ENCODE assay signal across 26 cellular contexts in the genomic region with DNA sequence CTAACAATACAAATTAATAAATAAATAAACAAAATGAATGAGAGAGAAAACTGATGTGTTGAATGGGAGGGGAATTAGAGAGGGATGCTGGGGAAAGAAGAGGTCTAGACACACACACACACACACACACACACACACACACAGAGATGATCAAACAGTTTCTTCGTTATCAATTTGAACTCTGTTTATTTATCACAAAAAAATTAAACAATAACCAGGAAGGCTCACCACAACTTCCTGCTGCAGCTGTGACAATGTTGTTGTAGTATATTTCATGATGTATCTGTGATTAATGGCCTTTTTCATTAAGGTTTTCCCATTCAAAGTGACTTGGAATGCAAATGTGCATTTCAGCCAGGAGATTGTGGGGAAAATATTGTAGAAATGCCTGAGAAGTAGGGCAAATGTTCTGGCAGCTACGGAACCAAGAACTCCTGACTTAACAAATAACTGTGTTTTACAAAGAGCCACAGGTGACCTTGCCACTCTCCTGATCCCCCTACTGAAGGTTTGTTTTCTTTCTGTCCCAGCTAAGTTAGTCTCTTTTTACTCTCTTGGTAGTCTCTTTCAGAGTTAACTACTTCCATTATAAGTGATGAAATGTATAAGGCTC. TPM values are rescaled to one million over a fixed set of nuclear protein-coding genes. Genes with fewer than 3 reads are reported as not detected.
A peak's percentile ranks its signal among the peaks of the same experiment; 100 is the strongest.
DNase-seq lines count a peak whose midpoint lies in the region; ATAC-seq, FAIRE-seq and TF ChIP-seq lines count a peak whose summit lies in the region.
"Had no signal": no experiment of that assay in that cellular context is flagged by ENCODE, and none has a peak within 500 bp of the region (broad histone marks: within the 10 kb centered on the region; RNA-seq: fewer than 3 reads in every experiment).

No MANE protein-coding gene starts in this region.

- no peaks in the 10 kb centered on the region for H3K9me3 Mint-ChIP-seq in MCF 10A (ENCODE audit: unreplicated experiment)
- H3K9me3 Mint-ChIP-seq: CD8-positive, alpha-beta T cell had no signal

- no peak overlapping the region for H3K27ac Mint-ChIP-seq in MCF 10A (ENCODE audit: low read depth, unreplicated experiment)
- H3K27ac Mint-ChIP-seq: CD8-positive, alpha-beta T cell had no signal

- ATAC-seq in body of pancreas (peak; percentile 12), HepG2 (peak; percentile 56)
- ATAC-seq: CD8-positive, alpha-beta T cell had no signal

- CTCF ChIA-PET in mammary epithelial cell (lab: Charles Lee; ENCODE audit: low non-redundant PET) (interaction anchor here (0.5 kb wide), 1 partner anchor 19 kb away, joined by 3 read pairs; no protein-coding TSS in a partner anchor), MCF 10A (lab: Yijun Ruan, JAX) (interaction anchor here (0.8 kb wide), 1 partner anchor 27 kb away, joined by 3 read pairs; no protein-coding TSS in a partner anchor), HepG2 (lab: Yijun Ruan, JAX; ENCODE audit: low intra/inter-chr PET ratio, low total read pairs) (no interaction called here)

- H3K36me3 ChIP-seq in mammary epithelial cell (ENCODE audit: insufficient read depth, low read length) (no peaks in the 10 kb centered on the region), body of pancreas (replicated peaks in 1 of 2; ENCODE audit: insufficient read depth in 1 of 2, low read depth in 2 of 2) (no peaks in the 10 kb centered on the region), HepG2 (replicated peaks in 1 of 2; ENCODE audit: control insufficient read depth in 1 of 2, insufficient read depth in 2 of 2, low read length in 2 of 2) (no peaks in the 10 kb centered on the region)
- H3K36me3 ChIP-seq: Peyer's patch, SJCRH30 had no signal

- dilution Hi-C loops in mammary epithelial cell (cut with HindIII; ENCODE audit: low sequenced_read_pairs), result no loop called here

- FAIRE-seq in HepG2 (lab: Jason Lieb, UNC) (peak; percentile 63), D721Med (lab: Jason Lieb, UNC) (no peak), urothelium cell line (lab: Jason Lieb, UNC) (no peak)
- FAIRE-seq: GM12891 had no signal

- TF ChIP-seq CTCF in mammary epithelial cell (conservative IDR thresholded peaks at IDR 0.05 in 1 of 2, IDR thresholded peaks at IDR 0.05 in 1 of 2; ENCODE audit: extremely low read depth in 1 of 2, insufficient read depth in 1 of 2, low read depth in 1 of 2, low read length in 2 of 2) (no peak), MCF 10A (IDR thresholded peaks at IDR 0.05; ENCODE audit: unreplicated experiment) (no peak), body of pancreas (IDR thresholded peaks at IDR 0.05) (no peak), HepG2 (CRISPR knock-in tag; IDR thresholded peaks at IDR 0.05) (no peak), D721Med (IDR thresholded peaks at IDR 0.05; ENCODE audit: insufficient read depth, missing control alignments) (no peak)

- no peak for TF ChIP-seq RAD21 in HepG2 (CRISPR knock-in tag; IDR thresholded peaks at IDR 0.05)

- WGBS in mammary epithelial cell (ENCODE audit: low coverage, missing lambda C conversion rate), result 39% methylated on average over 2 of the region's 2 CpGs
- WGBS in body of pancreas, 2 donors, result 11 to 14% methylated on average over 2 of the region's 2 CpGs
- 5% methylated on average over 2 of the region's 2 CpGs for WGBS in HepG2 (ENCODE audit: low lambda C conversion rate)

- POLR2A ChIA-PET in MCF 10A (lab: Yijun Ruan, JAX), result interaction anchor here (0.6 to 0.8 kb wide), 2 partner anchors 39 to 444 kb away, joined by 3 read pairs; partner anchors contain the start of gene FZD5
- POLR2A ChIA-PET in HepG2 (lab: Yijun Ruan, JAX), result no interaction called here

- in situ Hi-C loops in mammary epithelial cell (cut with MboI; ENCODE audit: low sequenced_read_pairs in 2 of 2) (no loop called here), HepG2 (cut with HindIII; ENCODE audit: extremely low pct_ligation_motif_present, low pct_unique_long_range_greater_than_20kb) (no loop called here), ACHN (cut with HindIII; ENCODE audit: low pct_ligation_motif_present, low pct_unique_long_range_greater_than_20kb, low sequenced_read_pairs) (no loop called here)

- H4K20me1 ChIP-seq in mammary epithelial cell (ENCODE audit: insufficient read depth, low read length) (no peaks in the 10 kb centered on the region), HepG2 (ENCODE audit: insufficient read depth, low read length) (no peaks in the 10 kb centered on the region)

- H3K27me3 Mint-ChIP-seq in MCF 10A (ENCODE audit: insufficient read depth, unreplicated experiment), result no peaks in the 10 kb centered on the region

- H3K36me3 Mint-ChIP-seq in MCF 10A (ENCODE audit: insufficient read depth, unreplicated experiment), result no peaks in the 10 kb centered on the region
- H3K36me3 Mint-ChIP-seq: CD8-positive, alpha-beta T cell had no signal

- DNase-seq in mammary epithelial cell, result no peak
- no peak for DNase-seq in MCF 10A (ENCODE audit: unreplicated experiment)
- peak in 1 of 4 donors; percentile 5 for DNase-seq in body of pancreas
- DNase-seq in HepG2 (ENCODE audit: low spot score), result no peak
- no peak for DNase-seq in D721Med (ENCODE audit: insufficient read length, low spot score)
- DNase-seq in H4 (ENCODE audit: low spot score), result no peak
- no peak for DNase-seq in ACHN
- DNase-seq in urothelium cell line (ENCODE audit: low spot score), result no peak
- DNase-seq: AML-193; C1 segment of cervical spinal cord; CD8-positive, alpha-beta T cell; DMS153; GOT3; KBM-7; NCI-H1105 treated with DMSO at 0.1 percent for 48 hours; NCI-H1694; NCI-H2081 treated with DMSO at 0.1 percent for 48 hours; NCI-H2171 treated with DMSO at 0.1 percent for 48 hours; NCI-H524 treated with DMSO at 0.1 percent for 48 hours; NCI-H82; Peyer's patch; SJCRH30 had no signal

- no peaks in the 10 kb centered on the region for H3K9me3 ChIP-seq in mammary epithelial cell (replicated peaks; ENCODE audit: insufficient read depth, low read length)
- H3K9me3 ChIP-seq in body of pancreas, result no peaks in the 10 kb centered on the region
- H3K9me3 ChIP-seq in HepG2 (ENCODE audit: low read length), result no peaks in the 10 kb centered on the region
- H3K9me3 ChIP-seq: Peyer's patch, SJCRH30 had no signal

- H3K4me3 ChIP-seq in mammary epithelial cell (replicated peaks in 1 of 3; ENCODE audit: insufficient read depth in 1 of 3, low read depth in 2 of 3, low read length in 3 of 3) (no peak overlapping the region), body of pancreas (no peak overlapping the region), HepG2 (replicated peaks in 1 of 3; ENCODE audit: insufficient read depth in 1 of 3, low read depth in 2 of 3, low read length in 3 of 3) (no peak overlapping the region)
- H3K4me3 ChIP-seq: Peyer's patch, SJCRH30 had no signal

- no peaks in the 10 kb centered on the region for H3K4me1 ChIP-seq in mammary epithelial cell (ENCODE audit: insufficient read depth, low read length)
- H3K4me1 ChIP-seq in body of pancreas, result peaks cover 11% of the 10 kb centered on the region
- H3K4me1 ChIP-seq in HepG2 (ENCODE audit: insufficient read depth, low read length), result peaks cover 10% of the 10 kb centered on the region
- H3K4me1 ChIP-seq: Peyer's patch had no signal

- H3K9ac ChIP-seq in mammary epithelial cell (ENCODE audit: insufficient read depth, low read length) (no peak overlapping the region), HepG2 (ENCODE audit: insufficient read depth, low read depth, low read length) (no peak overlapping the region)

- BruUV-seq in mammary epithelial cell (replicated peaks; lab: Mats Ljungman, UMichigan) (no TSS peak), MCF 10A (replicated peaks; lab: Mats Ljungman, UMichigan) (no TSS peak), HepG2 (replicated peaks; lab: Mats Ljungman, UMichigan) (no TSS peak)

- no peak overlapping the region for H3K4me3 Mint-ChIP-seq in MCF 10A (ENCODE audit: unreplicated experiment)
- H3K4me3 Mint-ChIP-seq: CD8-positive, alpha-beta T cell had no signal

- H3K79me2 ChIP-seq in mammary epithelial cell (ENCODE audit: insufficient read depth, low read length), result no peaks in the 10 kb centered on the region
- no peaks in the 10 kb centered on the region for H3K79me2 ChIP-seq in HepG2 (ENCODE audit: insufficient read depth, low read length)

- H3K27me3 ChIP-seq in mammary epithelial cell (ENCODE audit: insufficient read depth, low read length) (no peaks in the 10 kb centered on the region), body of pancreas (no peaks in the 10 kb centered on the region), HepG2 (ENCODE audit: control insufficient read depth in 1 of 2, insufficient read depth in 2 of 2, low read length in 2 of 2) (peaks cover 4% of the 10 kb centered on the region in 2 experiments; a peak in 2 of 5 replicates)
- H3K27me3 ChIP-seq: Peyer's patch, SJCRH30 had no signal

- intact Hi-C loops in mammary epithelial cell (cut with micrococcal nuclease), result no loop called here
- intact Hi-C loops in MCF 10A (cut with micrococcal nuclease), result no loop called here
- intact Hi-C loops in body of pancreas (cut with DNase I), result no loop called here
- intact Hi-C loops in HepG2 (cut with micrococcal nuclease; ENCODE audit: unreplicated experiment), result no loop called here

- H3K4me2 ChIP-seq in mammary epithelial cell (ENCODE audit: insufficient read depth, low read depth, low read length), result no peak overlapping the region
- peak overlapping the region; percentile 14; the same call in 1 of the 2 replicates for H3K4me2 ChIP-seq in HepG2 (ENCODE audit: low read depth, low read length)

- no peaks in the 10 kb centered on the region for H3K4me1 Mint-ChIP-seq in MCF 10A (ENCODE audit: insufficient read depth, unreplicated experiment)

- H3K27ac ChIP-seq in mammary epithelial cell (ENCODE audit: insufficient read depth, low read depth, low read length) (no peak overlapping the region), body of pancreas (peak overlapping the region in 1 of 4 donors; percentile 29), HepG2 (ENCODE audit: extremely low read length, insufficient read depth, low read length) (no peak overlapping the region)
- H3K27ac ChIP-seq: 22Rv1, Peyer's patch, SJCRH30 had no signal

- peak overlapping the region; percentile 40 for H2AFZ ChIP-seq in mammary epithelial cell (ENCODE audit: low read depth, low read length)
- peak overlapping the region; percentile 35 for H2AFZ ChIP-seq in HepG2 (ENCODE audit: low read length)

- TF ChIP-seq POLR2A in body of pancreas (IDR thresholded peaks at IDR 0.05) (no peak), HepG2 (IDR thresholded peaks at IDR 0.05; ENCODE audit: insufficient read depth in 1 of 2, low read depth in 2 of 2, low read length in 2 of 2) (no peak)

- TF ChIP-seq EP300 in HepG2 (IDR thresholded peaks at IDR 0.05; ENCODE audit: low read depth in 2 of 2, low read length in 2 of 2), result no peak
- no peak for TF ChIP-seq EP300 in HepG2 (CRISPR knock-in tag; IDR thresholded peaks at IDR 0.05; ENCODE audit: borderline replicate concordance)

RNA-seq across cellular contexts. Expression of gene C2orf80, which starts 23.8 kb away (rescaled TPM):
- total RNA-seq in mammary epithelial cell, result not detected
- not detected for polyA plus RNA-seq in mammary epithelial cell
- not detected for polyA minus RNA-seq in mammary epithelial cell
- not detected in 2 replicates for total RNA-seq in MCF 10A (2022)
- not detected for total RNA-seq in body of pancreas
- not detected in 2 replicates for total RNA-seq in HepG2 (2016; rRNA removed; fragmentation: Illumina TruSeq; extraction: Trizol)
- total RNA-seq in HepG2 (2016; cell fraction: cytosol; rRNA removed; fragmentation: Illumina TruSeq; extraction: Trizol; ENCODE audit: low read depth), result not detected in 2 replicates
- total RNA-seq in HepG2 (2016; cell fraction: insoluble cytoplasmic fraction; rRNA removed; fragmentation: Illumina TruSeq; extraction: Trizol), result not detected in 2 replicates
- not detected in 2 replicates for total RNA-seq in HepG2 (2016; cell fraction: membrane; rRNA removed; fragmentation: Illumina TruSeq; extraction: Trizol)
- total RNA-seq in HepG2 (2016; cell fraction: nucleus; rRNA removed; fragmentation: Illumina TruSeq; extraction: Trizol), result not detected in 2 replicates
- polyA plus RNA-seq in HepG2 (2011; rRNA removed), result not detected in 2 replicates
- polyA plus RNA-seq in HepG2 (2011; cell fraction: cytosol; rRNA removed), result not detected in 2 replicates
- polyA plus RNA-seq in HepG2 (2011; cell fraction: nucleus; rRNA removed), result not detected in 2 replicates
- not detected in 2 replicates for polyA plus RNA-seq in HepG2 (2012)
- not detected in 2 replicates for polyA plus RNA-seq in HepG2 (2016; cell fraction: cytosol; fragmentation: Illumina TruSeq; extraction: Trizol; ENCODE audit: low read depth)
- polyA plus RNA-seq in HepG2 (2016; cell fraction: insoluble cytoplasmic fraction; fragmentation: Illumina TruSeq; extraction: Trizol; ENCODE audit: low read depth), result not detected in 2 replicates
- polyA plus RNA-seq in HepG2 (2016; cell fraction: membrane; fragmentation: Illumina TruSeq; extraction: Trizol; ENCODE audit: low read depth), result not detected in 2 replicates
- not detected in 2 replicates for polyA plus RNA-seq in HepG2 (2016; cell fraction: nucleus; fragmentation: Illumina TruSeq; extraction: Trizol; ENCODE audit: insufficient read depth, low read depth)
- polyA minus RNA-seq in HepG2 (2011; rRNA and poly(A)+ RNA removed; ENCODE audit: low replicate concordance), result not detected in 2 replicates
- polyA minus RNA-seq in HepG2 (2011; cell fraction: cytosol; rRNA and poly(A)+ RNA removed), result not detected in 2 replicates
- not detected in 2 replicates for polyA minus RNA-seq in HepG2 (2011; cell fraction: nucleus; rRNA and poly(A)+ RNA removed)
- total RNA-seq in H4 (2014; rRNA removed; shearing (Covaris generic)), result not detected in 2 replicates
- total RNA-seq: CD8-positive, alpha-beta T cell; Peyer's patch; SJCRH30 had no signal
- polyA plus RNA-seq: AG04450 had no signal

RNA-seq across cellular contexts. Expression of gene IDH1, which starts 41.3 kb away (rescaled TPM):
- 100 to 1,000 TPM; 113 to 125 TPM for total RNA-seq in mammary epithelial cell
- polyA plus RNA-seq in mammary epithelial cell, result 110 TPM
- polyA minus RNA-seq in mammary epithelial cell, result 73.6 TPM
- 50.2 and 122 TPM in 2 replicates for total RNA-seq in MCF 10A (2022)
- total RNA-seq in body of pancreas, result 10 to 100 TPM; 28.7 to 50.6 TPM
- 1,077 and 1,654 TPM in 2 replicates for total RNA-seq in HepG2 (2016; rRNA removed; fragmentation: Illumina TruSeq; extraction: Trizol)
- total RNA-seq in HepG2 (2016; cell fraction: cytosol; rRNA removed; fragmentation: Illumina TruSeq; extraction: Trizol; ENCODE audit: low read depth), result 96.9 and 104 TPM in 2 replicates
- total RNA-seq in HepG2 (2016; cell fraction: insoluble cytoplasmic fraction; rRNA removed; fragmentation: Illumina TruSeq; extraction: Trizol), result 1,083 and 1,679 TPM in 2 replicates
- total RNA-seq in HepG2 (2016; cell fraction: membrane; rRNA removed; fragmentation: Illumina TruSeq; extraction: Trizol), result 314 and 331 TPM in 2 replicates
- 500 TPM in 2 replicates for total RNA-seq in HepG2 (2016; cell fraction: nucleus; rRNA removed; fragmentation: Illumina TruSeq; extraction: Trizol)
- polyA plus RNA-seq in HepG2 (2011; rRNA removed), result 258 and 312 TPM in 2 replicates
- polyA plus RNA-seq in HepG2 (2011; cell fraction: cytosol; rRNA removed), result 157 and 214 TPM in 2 replicates
- polyA plus RNA-seq in HepG2 (2011; cell fraction: nucleus; rRNA removed), result 167 and 204 TPM in 2 replicates
- polyA plus RNA-seq in HepG2 (2012), result 217 and 288 TPM in 2 replicates
- 73.2 and 78.3 TPM in 2 replicates for polyA plus RNA-seq in HepG2 (2016; cell fraction: cytosol; fragmentation: Illumina TruSeq; extraction: Trizol; ENCODE audit: low read depth)
- 1,387 and 1,488 TPM in 2 replicates for polyA plus RNA-seq in HepG2 (2016; cell fraction: insoluble cytoplasmic fraction; fragmentation: Illumina TruSeq; extraction: Trizol; ENCODE audit: low read depth)
- polyA plus RNA-seq in HepG2 (2016; cell fraction: membrane; fragmentation: Illumina TruSeq; extraction: Trizol; ENCODE audit: low read depth), result 191 and 213 TPM in 2 replicates
- 593 and 621 TPM in 2 replicates for polyA plus RNA-seq in HepG2 (2016; cell fraction: nucleus; fragmentation: Illumina TruSeq; extraction: Trizol; ENCODE audit: insufficient read depth, low read depth)
- polyA minus RNA-seq in HepG2 (2011; rRNA and poly(A)+ RNA removed; ENCODE audit: low replicate concordance), result 68.1 and 135 TPM in 2 replicates
- 164 and 173 TPM in 2 replicates for polyA minus RNA-seq in HepG2 (2011; cell fraction: cytosol; rRNA and poly(A)+ RNA removed)
- 247 and 293 TPM in 2 replicates for polyA minus RNA-seq in HepG2 (2011; cell fraction: nucleus; rRNA and poly(A)+ RNA removed)
- 230 and 259 TPM in 2 replicates for total RNA-seq in H4 (2014; rRNA removed; shearing (Covaris generic))

RNA-seq across cellular contexts. Expression of gene CRYGA, which starts 50.2 kb away (rescaled TPM):
- not detected for total RNA-seq in mammary epithelial cell
- polyA plus RNA-seq in mammary epithelial cell, result not detected
- polyA minus RNA-seq in mammary epithelial cell, result not detected
- not detected in 2 replicates for total RNA-seq in MCF 10A (2022)
- not detected for total RNA-seq in body of pancreas
- not detected in 2 replicates for total RNA-seq in HepG2 (2016; rRNA removed; fragmentation: Illumina TruSeq; extraction: Trizol)
- not detected in 2 replicates for total RNA-seq in HepG2 (2016; cell fraction: cytosol; rRNA removed; fragmentation: Illumina TruSeq; extraction: Trizol; ENCODE audit: low read depth)
- not detected in 2 replicates for total RNA-seq in HepG2 (2016; cell fraction: insoluble cytoplasmic fraction; rRNA removed; fragmentation: Illumina TruSeq; extraction: Trizol)
- not detected in 2 replicates for total RNA-seq in HepG2 (2016; cell fraction: membrane; rRNA removed; fragmentation: Illumina TruSeq; extraction: Trizol)
- total RNA-seq in HepG2 (2016; cell fraction: nucleus; rRNA removed; fragmentation: Illumina TruSeq; extraction: Trizol), result not detected in 2 replicates
- not detected in 2 replicates for polyA plus RNA-seq in HepG2 (2011; rRNA removed)
- not detected in 2 replicates for polyA plus RNA-seq in HepG2 (2011; cell fraction: cytosol; rRNA removed)
- not detected in 2 replicates for polyA plus RNA-seq in HepG2 (2011; cell fraction: nucleus; rRNA removed)
- not detected in 2 replicates for polyA plus RNA-seq in HepG2 (2012)
- polyA plus RNA-seq in HepG2 (2016; cell fraction: cytosol; fragmentation: Illumina TruSeq; extraction: Trizol; ENCODE audit: low read depth), result not detected in 2 replicates
- polyA plus RNA-seq in HepG2 (2016; cell fraction: insoluble cytoplasmic fraction; fragmentation: Illumina TruSeq; extraction: Trizol; ENCODE audit: low read depth), result not detected in 2 replicates
- not detected in 2 replicates for polyA plus RNA-seq in HepG2 (2016; cell fraction: membrane; fragmentation: Illumina TruSeq; extraction: Trizol; ENCODE audit: low read depth)
- polyA plus RNA-seq in HepG2 (2016; cell fraction: nucleus; fragmentation: Illumina TruSeq; extraction: Trizol; ENCODE audit: insufficient read depth, low read depth), result not detected in 2 replicates
- not detected in 2 replicates for polyA minus RNA-seq in HepG2 (2011; rRNA and poly(A)+ RNA removed; ENCODE audit: low replicate concordance)
- not detected in 2 replicates for polyA minus RNA-seq in HepG2 (2011; cell fraction: cytosol; rRNA and poly(A)+ RNA removed)
- polyA minus RNA-seq in HepG2 (2011; cell fraction: nucleus; rRNA and poly(A)+ RNA removed), result not detected in 2 replicates
- not detected in 2 replicates for total RNA-seq in H4 (2014; rRNA removed; shearing (Covaris generic))
- total RNA-seq: CD8-positive, alpha-beta T cell; G401; Peyer's patch; SJCRH30 had no signal
- polyA plus RNA-seq: AG04450 had no signal

RNA-seq across cellular contexts. Expression of gene PIKFYVE, which starts 52.4 kb away (rescaled TPM):
- total RNA-seq in mammary epithelial cell, result 10 to 100 TPM; 31.9 to 44.2 TPM
- polyA plus RNA-seq in mammary epithelial cell, result 11.8 TPM
- polyA minus RNA-seq in mammary epithelial cell, result 24.4 TPM
- total RNA-seq in MCF 10A (2022), result 22.8 and 27.2 TPM in 2 replicates
- total RNA-seq in body of pancreas, result 10 to 100 TPM; 23.9 to 27.7 TPM
- total RNA-seq in HepG2 (2016; rRNA removed; fragmentation: Illumina TruSeq; extraction: Trizol), result 21.7 and 24.4 TPM in 2 replicates
- total RNA-seq in HepG2 (2016; cell fraction: cytosol; rRNA removed; fragmentation: Illumina TruSeq; extraction: Trizol; ENCODE audit: low read depth), result 5.9 and 6.9 TPM in 2 replicates
- total RNA-seq in HepG2 (2016; cell fraction: insoluble cytoplasmic fraction; rRNA removed; fragmentation: Illumina TruSeq; extraction: Trizol), result 20.5 and 24.0 TPM in 2 replicates
- total RNA-seq in HepG2 (2016; cell fraction: membrane; rRNA removed; fragmentation: Illumina TruSeq; extraction: Trizol), result 7.4 and 8.2 TPM in 2 replicates
- total RNA-seq in HepG2 (2016; cell fraction: nucleus; rRNA removed; fragmentation: Illumina TruSeq; extraction: Trizol), result 33.7 and 38.5 TPM in 2 replicates
- polyA plus RNA-seq in HepG2 (2011; rRNA removed), result 15.8 and 20.2 TPM in 2 replicates
- polyA plus RNA-seq in HepG2 (2011; cell fraction: cytosol; rRNA removed), result 7.0 and 10.6 TPM in 2 replicates
- polyA plus RNA-seq in HepG2 (2011; cell fraction: nucleus; rRNA removed), result 21.3 and 21.9 TPM in 2 replicates
- 13.3 and 15.2 TPM in 2 replicates for polyA plus RNA-seq in HepG2 (2012)
- 0.29 and 0.55 TPM in 2 replicates for polyA plus RNA-seq in HepG2 (2016; cell fraction: cytosol; fragmentation: Illumina TruSeq; extraction: Trizol; ENCODE audit: low read depth)
- polyA plus RNA-seq in HepG2 (2016; cell fraction: insoluble cytoplasmic fraction; fragmentation: Illumina TruSeq; extraction: Trizol; ENCODE audit: low read depth), result 11.0 and 11.9 TPM in 2 replicates
- polyA plus RNA-seq in HepG2 (2016; cell fraction: membrane; fragmentation: Illumina TruSeq; extraction: Trizol; ENCODE audit: low read depth), result 1.1 and 1.2 TPM in 2 replicates
- polyA plus RNA-seq in HepG2 (2016; cell fraction: nucleus; fragmentation: Illumina TruSeq; extraction: Trizol; ENCODE audit: insufficient read depth, low read depth), result 25.9 and 28.2 TPM in 2 replicates
- 27.0 and 45.7 TPM in 2 replicates for polyA minus RNA-seq in HepG2 (2011; rRNA and poly(A)+ RNA removed; ENCODE audit: low replicate concordance)
- polyA minus RNA-seq in HepG2 (2011; cell fraction: cytosol; rRNA and poly(A)+ RNA removed), result 23.4 and 27.2 TPM in 2 replicates
- polyA minus RNA-seq in HepG2 (2011; cell fraction: nucleus; rRNA and poly(A)+ RNA removed), result 130 and 131 TPM in 2 replicates
- total RNA-seq in H4 (2014; rRNA removed; shearing (Covaris generic)), result 11.8 and 16.0 TPM in 2 replicates
